8 cellular contexts compared by ENCODE assay signal in genomic region chr20:21302645-21303060, GRCh38. TPM values are rescaled to one million over a fixed set of nuclear protein-coding genes. Genes with fewer than 3 reads are reported as not detected.
DNase-seq lines count a peak whose midpoint lies in the region; ATAC-seq and TF ChIP-seq lines count a peak whose summit lies in the region.

No MANE protein-coding gene starts in this region.

- intact Hi-C loops in prostate gland (cut with DNase I), result no loop called here

- ATAC-seq in GM23338, result peak; percentile 60
- peak; percentile 68 for ATAC-seq in SK-N-SH treated with all-trans-retinoic acid at 6 μM for 48 hours
- ATAC-seq in foreskin keratinocyte, result peak; percentile 49
- ATAC-seq in HG03565 (IDR thresholded peaks at IDR 0.05; ENCODE audit: unreplicated experiment), result no peak

- peak overlapping the region; percentile 95 for H3K27ac Mint-ChIP-seq in GM23338

- peaks cover 18% of the 10 kb centered on the region for H3K36me3 Mint-ChIP-seq in GM23338 (ENCODE audit: low read depth)

- H3K4me3 ChIP-seq in BLaER1, result peak overlapping the region; percentile 83
- peak overlapping the region; percentile 90 for H3K4me3 ChIP-seq in GM23338
- peak overlapping the region; percentile 84 to 99 for H3K4me3 ChIP-seq in prostate gland

- H4K20me1 ChIP-seq in BLaER1, result peaks cover 20% of the 10 kb centered on the region
- peaks cover 12% of the 10 kb centered on the region for H4K20me1 ChIP-seq in GM23338 (replicated peaks; ENCODE audit: insufficient read depth)

- H3K27ac ChIP-seq in BLaER1, result peak overlapping the region; percentile 98
- H3K27ac ChIP-seq in GM23338 (ENCODE audit: low read depth), result peak overlapping the region; percentile 96
- H3K27ac ChIP-seq in foreskin keratinocyte, result peak overlapping the region; percentile 80
- H3K27ac ChIP-seq in prostate gland, result peak overlapping the region; percentile 89 to 93

- H3K4me1 ChIP-seq in BLaER1 (peaks cover 19% of the 10 kb centered on the region), GM23338 (ENCODE audit: insufficient read depth) (peaks cover 10% of the 10 kb centered on the region), foreskin keratinocyte (no peaks in the 10 kb centered on the region), prostate gland (replicated peaks) (no peaks in the 10 kb centered on the region)

- TF ChIP-seq POLR2A in prostate gland (IDR thresholded peaks at IDR 0.05), result no peak

- H3K9me3 ChIP-seq in BLaER1, result no peaks in the 10 kb centered on the region
- no peaks in the 10 kb centered on the region for H3K9me3 ChIP-seq in prostate gland

- no peaks in the 10 kb centered on the region for H3K9me2 ChIP-seq in GM23338 (ENCODE audit: insufficient read depth)

- H3K27me3 Mint-ChIP-seq in GM23338 (ENCODE audit: insufficient read depth, low read depth, poor library complexity), result peaks cover 12% of the 10 kb centered on the region

- H3K9me3 Mint-ChIP-seq in GM23338, result no peaks in the 10 kb centered on the region

- H3K4me3 Mint-ChIP-seq in GM23338, result peak overlapping the region; percentile 97

- no peak for TF ChIP-seq CTCF in GM23338 (conservative IDR thresholded peaks at IDR 0.05; ENCODE audit: low read depth in 2 of 2)
- TF ChIP-seq CTCF in foreskin keratinocyte (conservative IDR thresholded peaks at IDR 0.05), result no peak
- TF ChIP-seq CTCF in prostate gland (IDR thresholded peaks at IDR 0.05), result no peak

- H3K36me3 ChIP-seq in BLaER1 (peaks cover 6% of the 10 kb centered on the region; the same call in 1 of the 2 replicates), GM23338 (ENCODE audit: insufficient read depth) (no peaks in the 10 kb centered on the region), prostate gland (no peaks in the 10 kb centered on the region)

- H2AFZ ChIP-seq in GM23338, result peak overlapping the region; percentile 64; the same call in 1 of the 2 replicates

- DNase-seq in GM23338 (ENCODE audit: low spot score) (no peak), foreskin keratinocyte (no peak), prostate gland (ENCODE audit: low spot score) (no peak), GM19238 (ENCODE audit: insufficient read length, low spot score) (no peak), NCI-H345 treated with DMSO at 0.1 percent for 48 hours (lab: John Stamatoyannopoulos, UW; ENCODE audit: unreplicated experiment) (no peak)

- H3F3A ChIP-seq in GM23338 (replicated peaks; ENCODE audit: low read depth), result no peaks in the 10 kb centered on the region

- H3K9ac ChIP-seq in BLaER1, result peak overlapping the region; percentile 97

- H3K4me1 Mint-ChIP-seq in GM23338, result peaks cover 14% of the 10 kb centered on the region; the same call in 2 of the 3 replicates

- peaks cover 41% of the 10 kb centered on the region for H3K79me2 ChIP-seq in GM23338 (replicated peaks; ENCODE audit: insufficient read depth)

- H3K27me3 ChIP-seq in BLaER1, result no peaks in the 10 kb centered on the region
- H3K27me3 ChIP-seq in GM23338 (ENCODE audit: insufficient read depth), result no peaks in the 10 kb centered on the region
- no peaks in the 10 kb centered on the region for H3K27me3 ChIP-seq in foreskin keratinocyte
- no peaks in the 10 kb centered on the region for H3K27me3 ChIP-seq in prostate gland (replicated peaks; ENCODE audit: insufficient read depth)

- 6% methylated on average over 12 of the region's 12 CpGs for WGBS in prostate gland

- H3K4me2 ChIP-seq in BLaER1 (peak overlapping the region; percentile 89), GM23338 (peak overlapping the region; percentile 74)

TF ChIP-seq in GM23338, 12 proteins besides CTCF, POLR2A, EP300 and RAD21 (continues in another document):
- TF ChIP-seq ZNF114 (CRISPR knock-in tag; IDR thresholded peaks at IDR 0.05) (no peak), CREB1 (CRISPR knock-in tag; IDR thresholded peaks at IDR 0.05; ENCODE audit: low read depth) (no peak), EZH2phosphoT487 (IDR thresholded peaks at IDR 0.05; ENCODE audit: unreplicated experiment) (no peak), ETS1 (IDR thresholded peaks at IDR 0.05) (no peak), NANOG (IDR thresholded peaks at IDR 0.05; ENCODE audit: borderline replicate concordance) (no peak)

TF ChIP-seq in SK-N-SH treated with all-trans-retinoic acid at 6 μM for 48 hours, 23 proteins besides CTCF, POLR2A, EP300 and RAD21:
- no peak for TF ChIP-seq ZNF565 (CRISPR knock-in tag; conservative IDR thresholded peaks at IDR 0.05; ENCODE audit: low read depth)
- TF ChIP-seq OSR1 (CRISPR knock-in tag; IDR thresholded peaks at IDR 0.05), result no peak
- no peak for TF ChIP-seq BACH2 (CRISPR knock-in tag; IDR thresholded peaks at IDR 0.05; ENCODE audit: borderline replicate concordance)
- TF ChIP-seq TSHZ2 (CRISPR knock-in tag; IDR thresholded peaks at IDR 0.05), result no peak

RNA-seq across cellular contexts. Expression of gene XRN2, which starts 0.5 kb away (rescaled TPM):
- total RNA-seq in GM23338 (2014; rRNA removed; shearing (Covaris generic)), result 150 and 159 TPM in 2 replicates
- 107 and 113 TPM in 2 replicates for polyA plus RNA-seq in GM23338 (2016; fragmentation: Nextera tagmentation; extraction: Ambion mirVana)
- 84.4 and 87.5 TPM in 2 replicates for total RNA-seq in foreskin keratinocyte
- polyA plus RNA-seq in foreskin keratinocyte, result 30.8 and 37.7 TPM in 2 replicates
- 10 to 100 TPM; 49.4 to 51.3 TPM for total RNA-seq in prostate gland
